Comparison of ENCODE assay signal across 11 cellular contexts in the genomic region with DNA sequence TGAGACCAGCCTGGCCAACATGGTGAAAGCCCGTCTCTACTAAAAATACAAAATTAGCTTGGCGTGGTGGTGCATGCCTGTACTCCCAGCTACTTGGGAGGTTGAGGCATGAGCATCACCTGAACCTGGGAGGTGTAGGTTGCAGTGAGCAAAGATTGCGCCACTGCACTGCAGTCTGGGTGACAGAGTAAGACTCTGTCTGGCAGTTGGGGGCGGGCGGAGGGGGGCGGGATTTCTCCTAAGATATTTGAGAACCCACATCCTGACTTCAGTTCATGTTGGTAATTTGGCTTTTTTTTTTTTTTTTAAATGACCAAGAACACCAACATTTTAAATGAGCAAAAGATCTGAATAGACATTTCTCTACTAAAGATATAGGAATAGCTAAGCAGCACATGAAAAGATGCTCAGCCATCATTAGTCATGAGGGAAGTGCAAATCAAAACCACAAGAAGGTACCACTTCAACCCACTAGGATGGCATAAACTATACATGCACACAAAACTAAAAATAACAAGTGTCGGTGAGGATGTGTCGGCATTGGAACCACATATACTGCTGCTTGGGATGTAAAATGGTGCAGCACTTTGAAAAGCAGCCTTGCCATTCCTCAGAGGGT.
A peak's percentile ranks its signal among the peaks of the same experiment; 100 is the strongest.
DNase-seq lines count a peak whose midpoint lies in the region; ATAC-seq, FAIRE-seq and TF ChIP-seq lines count a peak whose summit lies in the region.
"Had no signal": no experiment of that assay in that cellular context is flagged by ENCODE, and none has a peak within 500 bp of the region (broad histone marks: within the 10 kb centered on the region; RNA-seq: fewer than 3 reads in every experiment).

No MANE protein-coding gene starts in this region.

- FAIRE-seq in GM12892 (lab: Jason Lieb, UNC): no peak

- H2BK20ac ChIP-seq in H9 (ENCODE audit: low read depth, low read length, poor library complexity, severe bottlenecking): no peak overlapping the region

- WGBS in H9 (ENCODE audit: extremely low coverage, insufficient read length, low lambda C conversion rate): no CpG with 5 or more reads among the region's 8 CpGs

- no peaks in the 10 kb centered on the region for H3K27me3 Mint-ChIP-seq in T-cell
- H3K27me3 Mint-ChIP-seq in H9 (ENCODE audit: low read depth): no peaks in the 10 kb centered on the region

- no peaks in the 10 kb centered on the region for H3K79me2 ChIP-seq in H9 (ENCODE audit: insufficient read depth, low read length)

- DNase-seq in T-cell (peak in 33 of 34 experiments; percentile 24 to 78 (median 62)), activated T-cell treated with anti-CD3 and anti-CD28 coated beads for 4 hours (peak; percentile 49), epithelial cell of proximal tubule (ENCODE audit: low read depth) (no peak), NCI-H128 (lab: John Stamatoyannopoulos, UW; ENCODE audit: unreplicated experiment) (no peak), GM12892 (ENCODE audit: insufficient read length) (no peak), NCI-H2029 (lab: John Stamatoyannopoulos, UW) (no peak), H9 (no peak)
- peak; percentile 19 for DNase-seq in stimulated activated CD8-positive, alpha-beta memory T cell treated with anti-CD3 and anti-CD28 coated beads, Interleukin-12 subunit alpha, Interleukin-12 subunit beta, amount 100 ng/mL, for 1 hour (ENCODE audit: low read depth)
- DNase-seq: head of caudate nucleus, KG1, T1000 had no signal

- peak overlapping the region; percentile 84 for H3K4me3 ChIP-seq in epithelial cell of proximal tubule (ENCODE audit: low read depth, low read length)

- no peak overlapping the region for H3K4me2 ChIP-seq in H9 (ENCODE audit: insufficient read depth, insufficient read length, low read length)

- CTCF ChIA-PET in T-cell (lab: Charles Lee): no interaction called here

- no peak overlapping the region for H2AFZ ChIP-seq in H9 (ENCODE audit: low read length)

- H3K27ac ChIP-seq in H9 (ENCODE audit: insufficient read length, low read depth, low read length): no peak overlapping the region

- no peaks in the 10 kb centered on the region for H3K9me3 ChIP-seq in H9 (ENCODE audit: control insufficient read depth, low read depth, low read length)

- POLR2A ChIA-PET in T-cell (lab: Charles Lee): interaction anchor here (0.5 to 0.6 kb wide), 3 partner anchors 13 to 99 kb away, joined by 3 to 5 read pairs (median 3); no protein-coding TSS in a partner anchor

- ATAC-seq in T-cell (replicated peaks in 1 of 4): peak; percentile 80 to 84 (median 82)

- no peaks in the 10 kb centered on the region for H3K79me1 ChIP-seq in H9 (ENCODE audit: insufficient read depth, low read depth, low read length, poor library complexity, severe bottlenecking)

- H3K23ac ChIP-seq in H9 (ENCODE audit: insufficient read length, low read depth, low read length): no peak overlapping the region

- no peak overlapping the region for H3K56ac ChIP-seq in H9 (ENCODE audit: insufficient read length, low read depth, low read length)

- H4K91ac ChIP-seq in H9 (ENCODE audit: insufficient read length, low read depth, low read length): no peak overlapping the region

- H3K36me3 Mint-ChIP-seq in T-cell (peaks cover 32% of the 10 kb centered on the region), H9 (ENCODE audit: insufficient read depth in 1 of 3, low read depth in 3 of 3) (no peaks in the 10 kb centered on the region)

- H3K18ac ChIP-seq in H9 (ENCODE audit: insufficient read length, low read depth, low read length): no peak overlapping the region

- peaks cover 31 to 47% (median 41%) of the 10 kb centered on the region in 3 donors for H3K4me1 Mint-ChIP-seq in T-cell
- H3K4me1 Mint-ChIP-seq in H9: peaks cover 21 to 23% of the 10 kb centered on the region in 2 experiments

- H2BK5ac ChIP-seq in H9 (ENCODE audit: insufficient read length, low read length): no peak overlapping the region

- H3K27me3 ChIP-seq in H9 (ENCODE audit: insufficient read depth, low read length): no peaks in the 10 kb centered on the region

- H3K27ac Mint-ChIP-seq in T-cell (peak overlapping the region; percentile 93 to 95), H9 (no peak overlapping the region; a peak in 1 of 7 replicates)

- peaks cover 2% of the 10 kb centered on the region; the same call in 1 of the 2 replicates for H3K4me1 ChIP-seq in H9 (ENCODE audit: insufficient read depth, low read length)

- TF ChIP-seq POLR2A in GM12892 (IDR thresholded peaks at IDR 0.05; ENCODE audit: low read depth, low read length): no peak

- H2BK12ac ChIP-seq in H9 (ENCODE audit: insufficient read length, low read depth, low read length): no peak overlapping the region

- H3K4ac ChIP-seq in H9 (ENCODE audit: low read depth, low read length): no peak overlapping the region

- H3K14ac ChIP-seq in H9 (ENCODE audit: insufficient read depth, low read length): no peak overlapping the region

- no peaks in the 10 kb centered on the region for H3K9me3 Mint-ChIP-seq in T-cell
- H3K9me3 Mint-ChIP-seq in H9: no peaks in the 10 kb centered on the region

- H3K23me2 ChIP-seq in H9 (ENCODE audit: insufficient read length, low read depth, low read length, poor library complexity, severe bottlenecking): no peaks in the 10 kb centered on the region

- no peak overlapping the region for H4K8ac ChIP-seq in H9 (replicated peaks; ENCODE audit: insufficient read length, low read depth, low read length)

- H3T11ph ChIP-seq in H9 (ENCODE audit: low read length): no peak overlapping the region

- H2AK5ac ChIP-seq in H9 (ENCODE audit: insufficient read length, low read length): no peak overlapping the region

- H3K9ac ChIP-seq in H9 (ENCODE audit: extremely low read depth, insufficient read length, low read length): no peak overlapping the region

- no peak overlapping the region for H2BK120ac ChIP-seq in H9 (ENCODE audit: low read depth, low read length, poor library complexity, severe bottlenecking)

- no peak overlapping the region for H4K5ac ChIP-seq in H9 (ENCODE audit: insufficient read length, low read depth, low read length)

- H4K20me1 ChIP-seq in H9 (ENCODE audit: control insufficient read depth, insufficient read depth, insufficient read length): no peaks in the 10 kb centered on the region

- H3K4me3 Mint-ChIP-seq in T-cell (peak overlapping the region; percentile 73 to 90 (median 84)), H9 (no peak overlapping the region)

- no peak for TF ChIP-seq CTCF in epithelial cell of proximal tubule (conservative IDR thresholded peaks at IDR 0.05; ENCODE audit: low read depth, low read length)
- TF ChIP-seq CTCF in H9 (conservative IDR thresholded peaks at IDR 0.05): no peak

- H2BK15ac ChIP-seq in H9 (ENCODE audit: low read depth, low read length): no peak overlapping the region

Comparison
In these comparisons a context has a peak if more than half of its experiments do, and no peak if none do; other contexts are left out.
1. DNase-seq: peak in T-cell (33 of 34), activated T-cell treated with anti-CD3 and anti-CD28 coated beads for 4 hours (single experiment) and stimulated activated CD8-positive, alpha-beta memory T cell treated with anti-CD3 and anti-CD28 coated beads, Interleukin-12 subunit alpha, Interleukin-12 subunit beta, amount 100 ng/mL, for 1 hour (single experiment); none in epithelial cell of proximal tubule (single experiment), NCI-H128 (single experiment), GM12892 (single experiment), NCI-H2029 (single experiment) and H9 (single experiment).
2. H3K27ac Mint-ChIP-seq: peak in T-cell (2 of 2); none in H9 (0 of 3).
3. H3K4me3 Mint-ChIP-seq: peak in T-cell (3 of 3); none in H9 (0 of 2).